ENCODE assay signal across 21 cellular contexts in genomic region chr2:137925599-137925998, GRCh38. TPM values are rescaled to one million over a fixed set of nuclear protein-coding genes. Genes with fewer than 3 reads are reported as not detected.
"Had no signal": no experiment of that assay in that cellular context is flagged by ENCODE, and none has a peak within 500 bp of the region (broad histone marks: within the 10 kb centered on the region; RNA-seq: fewer than 3 reads in every experiment).

No MANE protein-coding gene starts in this region.

- H2AFZ ChIP-seq: neural progenitor cell had no signal

- H3K27ac ChIP-seq: dorsolateral prefrontal cortex, neural progenitor cell, prostate gland, sigmoid colon, stomach, thyroid gland, vagina had no signal

- H3K4me2 ChIP-seq: neural progenitor cell had no signal

- H3K9ac ChIP-seq: neural progenitor cell had no signal

- H3K27me3 ChIP-seq: dorsolateral prefrontal cortex, neural progenitor cell, sigmoid colon, stomach, thyroid gland, vagina had no signal

- ATAC-seq: left lobe of liver; naive thymus-derived CD4-positive, alpha-beta T cell; right cardiac atrium; stimulated activated effector memory CD8-positive, alpha-beta T cell treated with anti-CD3 and anti-CD28 coated beads, Interleukin-12 subunit alpha, Interleukin-12 subunit beta, amount 100 ng/mL, for 72 hours had no signal

- H3K4me3 ChIP-seq: dorsolateral prefrontal cortex, lung, neural progenitor cell, prostate gland, sigmoid colon, stomach, thyroid gland, vagina had no signal

- DNase-seq: cortex of kidney; dorsolateral prefrontal cortex; effector CD4-positive, alpha-beta T cell; hypothalamus; kidney; midbrain; naive thymus-derived CD4-positive, alpha-beta T cell; right cardiac atrium; sigmoid colon; stimulated activated CD4-positive, alpha-beta T cell treated with anti-CD3 and anti-CD28 coated beads, Interleukin-2, amount 100 ng/mL, for 24 hours; stimulated activated CD4-positive, alpha-beta T cell treated with anti-CD3 and anti-CD28 coated beads, Interleukin-4, amount 100 ng/mL, for 24 hours; stimulated activated naive CD4-positive, alpha-beta T cell treated with Interleukin-2 at 50 U/mL for 16 hours; stomach; thyroid gland; trophoblast cell had no signal

- H3K36me3 ChIP-seq: neural progenitor cell, prostate gland, sigmoid colon, stomach, thyroid gland, vagina had no signal

- H3K9me3 ChIP-seq: prostate gland, sigmoid colon, stomach, thyroid gland, vagina had no signal

- H3K4me1 ChIP-seq: neural progenitor cell, prostate gland, sigmoid colon, stomach, thyroid gland, vagina had no signal

RNA-seq across cellular contexts. Expression of gene HNMT, which starts 38.7 kb away (rescaled TPM):
- polyA plus RNA-seq: naive thymus-derived CD4-positive, alpha-beta T cell had no signal
